ENCODE assay signal across 21 cellular contexts in the genomic region with DNA sequence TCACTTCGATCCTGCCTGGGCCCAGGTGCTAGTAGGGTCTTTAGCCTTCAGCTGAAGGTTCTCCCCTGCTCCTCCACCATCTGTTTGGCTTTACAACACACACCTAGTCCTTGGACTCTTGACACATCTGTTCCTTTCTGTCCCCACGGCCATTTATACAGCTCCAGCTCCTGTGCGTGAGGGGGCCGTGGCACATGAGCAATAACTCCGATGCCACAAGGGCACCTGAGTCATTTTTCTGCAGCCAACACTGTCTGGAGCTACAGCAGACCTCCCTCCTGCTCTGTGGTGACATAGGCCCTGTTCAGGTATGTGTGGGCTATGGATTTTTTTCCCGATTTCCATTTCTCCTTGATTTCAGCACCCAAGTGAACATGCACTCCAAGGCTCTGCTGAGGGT. TPM values are rescaled to one million over a fixed set of nuclear protein-coding genes. Genes with fewer than 3 reads are reported as not detected.
DNase-seq lines count a peak whose midpoint lies in the region; TF ChIP-seq lines count a peak whose summit lies in the region.
"Had no signal": no experiment of that assay in that cellular context is flagged by ENCODE, and none has a peak within 500 bp of the region (broad histone marks: within the 10 kb centered on the region; RNA-seq: fewer than 3 reads in every experiment).

No MANE protein-coding gene starts in this region.

- H4K8ac ChIP-seq in mesendoderm (ENCODE audit: low read depth, low read length): no peak overlapping the region

- TF ChIP-seq POLR2A in thyroid gland (IDR thresholded peaks at IDR 0.05): no peak
- no peak for TF ChIP-seq POLR2A in vagina (IDR thresholded peaks at IDR 0.05)

- no peak overlapping the region for H3K4me3 ChIP-seq in WERI-Rb-1 (ENCODE audit: low read depth, low read length)
- H3K4me3 ChIP-seq in mesendoderm (ENCODE audit: low read length): no peak overlapping the region
- H3K4me3 ChIP-seq in thyroid gland (replicated peaks in 1 of 3): no peak overlapping the region
- H3K4me3 ChIP-seq in effector memory CD4-positive, alpha-beta T cell (ENCODE audit: insufficient read depth, low read depth, low read length, poor library complexity, severe bottlenecking): no peak overlapping the region
- H3K4me3 ChIP-seq in vagina: no peak overlapping the region
- H3K4me3 ChIP-seq: GM12878, PC-9 had no signal

- H3K4me1 ChIP-seq in mesendoderm (ENCODE audit: control insufficient read depth, low read depth, low read length) (no peaks in the 10 kb centered on the region), thyroid gland (peaks cover 17 to 29% of the 10 kb centered on the region in 2 donors), vagina (peaks cover 34% of the 10 kb centered on the region)
- H3K4me1 ChIP-seq in effector memory CD4-positive, alpha-beta T cell (ENCODE audit: control insufficient read depth, insufficient read depth, low read length, poor library complexity, severe bottlenecking): peaks cover 4% of the 10 kb centered on the region

- H3K9me3 ChIP-seq in WERI-Rb-1 (ENCODE audit: severe bottlenecking) (peaks cover 5% of the 10 kb centered on the region), thyroid gland (no peaks in the 10 kb centered on the region), vagina (no peaks in the 10 kb centered on the region)
- H3K9me3 ChIP-seq in effector memory CD4-positive, alpha-beta T cell (ENCODE audit: control insufficient read depth, low read length): no peaks in the 10 kb centered on the region

- WGBS in mesendoderm (ENCODE audit: extremely low coverage, insufficient coverage, low lambda C conversion rate): no CpG with 5 or more reads among the region's 6 CpGs
- WGBS in thyroid gland, 2 donors: 87 to 89% methylated on average over 3 to 6 of the region's 6 CpGs

- H3K4ac ChIP-seq in mesendoderm (ENCODE audit: low read depth, low read length): no peak overlapping the region

- no peak overlapping the region for H2BK5ac ChIP-seq in mesendoderm (ENCODE audit: low read length)

- TF ChIP-seq CTCF in WERI-Rb-1 (IDR thresholded peaks at IDR 0.05; ENCODE audit: low read depth, low read length) (no peak), thyroid gland (IDR thresholded peaks at IDR 0.05) (no peak), vagina (IDR thresholded peaks at IDR 0.05) (no peak)

- no peak overlapping the region for H2AK5ac ChIP-seq in mesendoderm (ENCODE audit: low read length)

- H3K9ac ChIP-seq in mesendoderm (ENCODE audit: low read length): no peak overlapping the region

- no peak overlapping the region for H4K5ac ChIP-seq in mesendoderm (ENCODE audit: low read length)

- H3K18ac ChIP-seq in mesendoderm (ENCODE audit: low read length): no peak overlapping the region

- no peak overlapping the region for H3K4me2 ChIP-seq in mesendoderm (ENCODE audit: low read length)
- H3K4me2 ChIP-seq: PC-9 had no signal

- DNase-seq in NCI-H82 (lab: John Stamatoyannopoulos, UW): peak; percentile 16
- DNase-seq in NCI-H82 treated with DMSO at 0.1 percent for 48 hours (lab: John Stamatoyannopoulos, UW; ENCODE audit: unreplicated experiment): no peak
- DNase-seq in WERI-Rb-1: no peak
- DNase-seq in mesendoderm: no peak
- DNase-seq in thyroid gland: no peak
- no peak for DNase-seq in NCI-H1092 (lab: John Stamatoyannopoulos, UW)
- no peak for DNase-seq in effector memory CD4-positive, alpha-beta T cell
- no peak for DNase-seq in vagina (ENCODE audit: extremely low spot score in 2 of 2)
- DNase-seq: 8988T; CD4-positive, alpha-beta T cell; DMS53; EL; HFFc6; KG1; MV-4-11; NCI-H1417; NCI-H187 treated with DMSO at 0.1 percent for 48 hours; NCI-H345; NCI-H69; PC-9 had no signal

- peaks cover 11% of the 10 kb centered on the region for H3K36me3 ChIP-seq in WERI-Rb-1
- no peaks in the 10 kb centered on the region for H3K36me3 ChIP-seq in mesendoderm (ENCODE audit: control insufficient read depth, insufficient read depth, low read length)
- H3K36me3 ChIP-seq in thyroid gland: no peaks in the 10 kb centered on the region
- H3K36me3 ChIP-seq in effector memory CD4-positive, alpha-beta T cell (ENCODE audit: control insufficient read depth, insufficient read depth, low read length): no peaks in the 10 kb centered on the region
- no peaks in the 10 kb centered on the region for H3K36me3 ChIP-seq in vagina

- H3K79me2 ChIP-seq in mesendoderm (ENCODE audit: control insufficient read depth, insufficient read depth, low read length): no peaks in the 10 kb centered on the region

- intact Hi-C loops in thyroid gland (cut with DNase I): no loop called here
- intact Hi-C loops in vagina (cut with DNase I): no loop called here

- no peak overlapping the region for H2BK120ac ChIP-seq in mesendoderm (ENCODE audit: low read depth, low read length)

- no peak overlapping the region for H3K23ac ChIP-seq in mesendoderm (ENCODE audit: low read length)

- H3K79me1 ChIP-seq in mesendoderm (ENCODE audit: low read length): no peaks in the 10 kb centered on the region

- peak overlapping the region; percentile 25 for H3K56ac ChIP-seq in mesendoderm (ENCODE audit: low read length)

- H3K27me3 ChIP-seq in WERI-Rb-1 (ENCODE audit: insufficient read depth, low read depth, severe bottlenecking): peaks cover 75% of the 10 kb centered on the region
- H3K27me3 ChIP-seq in mesendoderm (ENCODE audit: insufficient read depth, low read length, poor library complexity): peaks cover 3% of the 10 kb centered on the region
- peaks cover 7% of the 10 kb centered on the region for H3K27me3 ChIP-seq in thyroid gland
- no peaks in the 10 kb centered on the region for H3K27me3 ChIP-seq in effector memory CD4-positive, alpha-beta T cell (replicated peaks; ENCODE audit: control insufficient read depth, insufficient read depth, low read length, poor library complexity, severe bottlenecking)
- H3K27me3 ChIP-seq in vagina: no peaks in the 10 kb centered on the region

- H2BK15ac ChIP-seq in mesendoderm (replicated peaks; ENCODE audit: low read depth): no peak overlapping the region

- H3K27ac ChIP-seq in WERI-Rb-1: peak overlapping the region; percentile 98
- H3K27ac ChIP-seq in mesendoderm (ENCODE audit: low read depth, low read length): no peak overlapping the region
- H3K27ac ChIP-seq in thyroid gland: peak overlapping the region in 2 of 3 donors; percentile 65 to 66
- no peak overlapping the region for H3K27ac ChIP-seq in effector memory CD4-positive, alpha-beta T cell (ENCODE audit: insufficient read depth, low read length, poor library complexity, severe bottlenecking)
- no peak overlapping the region for H3K27ac ChIP-seq in vagina
- H3K27ac ChIP-seq: PC-9 had no signal

RNA-seq across cellular contexts. Expression of gene BCOR, which starts 44.7 kb away (rescaled TPM):
- 14.6 TPM for polyA plus RNA-seq in mesendoderm (2013, experiment 1 of 2)
- polyA plus RNA-seq in mesendoderm (2013, experiment 2 of 2): 14.9 TPM
- total RNA-seq in thyroid gland: 10 to 100 TPM; 30.9 to 67.4 (median 42.4) TPM
- 19.9 TPM for total RNA-seq in vagina

Comparison
In these comparisons a context has a peak if more than half of its experiments do, and no peak if none do; other contexts are left out.
1. H3K27ac ChIP-seq: peak in WERI-Rb-1 (single experiment) and thyroid gland (2 of 3); none in mesendoderm (single experiment), effector memory CD4-positive, alpha-beta T cell (single experiment) and vagina (single experiment).